In genomic region chr1:153671623-153672353, GRCh38 we compare ENCODE assay signal across 8 cellular contexts. TPM values are rescaled to one million over a fixed set of nuclear protein-coding genes. Genes with fewer than 3 reads are reported as not detected.
A peak's percentile ranks its signal among the peaks of the same experiment; 100 is the strongest.
DNase-seq lines count a peak whose midpoint lies in the region; ATAC-seq, FAIRE-seq and TF ChIP-seq lines count a peak whose summit lies in the region.
"Not testable (repeated sequence)": the region's sequence is repeated elsewhere in the genome, so short reads cannot be mapped to it uniquely, and the experiment has no call there.

No MANE protein-coding gene starts in this region.

- intact Hi-C loops in left cardiac atrium (cut with DNase I), result loop anchor here in 1 of 2 donors (10.0 kb wide), 1 partner anchor 313 kb away; the partner anchor contains the start of gene RAB13
- intact Hi-C loops in pancreas (cut with DNase I), result not testable (repeated sequence)

- ATAC-seq in HG02938 (IDR thresholded peaks at IDR 0.05; ENCODE audit: unreplicated experiment) (peak; percentile 6), left cardiac atrium (peak; percentile 45 to 67), pancreas (peak; percentile 6 to 26 (median 24))

- H3K4me3 ChIP-seq in GM12875 (ENCODE audit: low read depth, low read length), result peak overlapping the region; percentile 59
- peak overlapping the region; percentile 78 for H3K4me3 ChIP-seq in adipocyte (ENCODE audit: low read length)
- H3K4me3 ChIP-seq in pancreas, result peak overlapping the region; percentile 11 to 49 (median 38)

- peak overlapping the region; percentile 78 to 93 (median 88) for H3K27ac ChIP-seq in pancreas

- peaks cover 19% of the 10 kb centered on the region for H3K4me1 ChIP-seq in adipocyte (ENCODE audit: control insufficient read depth, insufficient read depth, low read length)
- peaks cover 10 to 20% (median 19%) of the 10 kb centered on the region in 3 donors for H3K4me1 ChIP-seq in pancreas

- not testable (repeated sequence) for H3K27me3 ChIP-seq in adipocyte (replicated peaks; ENCODE audit: control insufficient read depth, insufficient read depth, low read length); pancreas

- not testable (repeated sequence) for H3K9me3 ChIP-seq in adipocyte (ENCODE audit: control insufficient read depth, low read length); pancreas

- not testable (repeated sequence) for TF ChIP-seq CTCF in GM12875 (IDR thresholded peaks at IDR 0.05; ENCODE audit: borderline replicate concordance, insufficient read depth, low read depth, low read length); pancreas (IDR thresholded peaks at IDR 0.05)
- TF ChIP-seq CTCF in type B pancreatic cell (conservative IDR thresholded peaks at IDR 0.05), result peak; percentile 42

- H3K36me3 Mint-ChIP-seq in type B pancreatic cell, result peaks cover 14% of the 10 kb centered on the region

- not testable (repeated sequence) for H3K27me3 Mint-ChIP-seq in type B pancreatic cell

- H3K9me3 Mint-ChIP-seq in type B pancreatic cell, result not testable (repeated sequence)

- 5 to 8% methylated on average over 28 of the region's 28 CpGs for WGBS in pancreas, 2 donors

- peak overlapping the region; percentile 68 for H3K9ac ChIP-seq in adipocyte (ENCODE audit: low read length)

- H3K4me3 Mint-ChIP-seq in type B pancreatic cell, result not testable (repeated sequence)

- DNase-seq in NCI-H2107 treated with DMSO at 0.1 percent for 48 hours (lab: John Stamatoyannopoulos, UW; ENCODE audit: unreplicated experiment), result peak; percentile 87
- DNase-seq in T-helper 9 cell, result peak; percentile 16
- not testable (repeated sequence) for DNase-seq in adipocyte (ENCODE audit: low read depth); type B pancreatic cell (ENCODE audit: extremely low spot score, unreplicated experiment)
- DNase-seq in left cardiac atrium, result peak; percentile 45
- DNase-seq in pancreas, result peak in 2 of 6 donors; percentile 51 to 57

- not testable (repeated sequence) for H3K27ac Mint-ChIP-seq in type B pancreatic cell

- not testable (repeated sequence) for FAIRE-seq in pancreas (lab: Jason Lieb, UNC)

- peaks cover 24% of the 10 kb centered on the region for H3K4me1 Mint-ChIP-seq in type B pancreatic cell (ENCODE audit: unreplicated experiment)

- H3K36me3 ChIP-seq in adipocyte (ENCODE audit: control insufficient read depth, insufficient read depth, low read length, severe bottlenecking) (peaks cover 23% of the 10 kb centered on the region), pancreas (peaks cover 4 to 20% (median 17%) of the 10 kb centered on the region in 3 donors)

RNA-seq across cellular contexts. Expression of gene ILF2, which starts 1.0 kb away (rescaled TPM):
- 10 to 100 TPM; 63.7 to 91.7 TPM for total RNA-seq in left cardiac atrium
- total RNA-seq in pancreas, result 10 to 100 TPM; 30.5 to 63.2 (median 54.3) TPM
- 10 to 100 TPM; 25.7 to 61.3 TPM for polyA plus RNA-seq in pancreas
- 241 and 291 TPM in 2 replicates for total RNA-seq in type B pancreatic cell (ENCODE audit: low replicate concordance)

RNA-seq across cellular contexts. Expression of gene NPR1, which starts 6.7 kb away (rescaled TPM):
- total RNA-seq in left cardiac atrium, result 10 to 100 TPM; 28.5 to 39.0 TPM
- 1 to 10 TPM; 1.6 to 6.9 (median 3.6) TPM for total RNA-seq in pancreas
- polyA plus RNA-seq in pancreas, result 10 to 100 TPM; 10.2 to 11.8 TPM
- total RNA-seq in type B pancreatic cell (ENCODE audit: low replicate concordance), result 2.2 and 2.4 TPM in 2 replicates

RNA-seq across cellular contexts. Expression of gene SNAPIN, which starts 13.3 kb away (rescaled TPM):
- 10 to 100 TPM; 45.3 to 46.0 TPM for total RNA-seq in left cardiac atrium
- total RNA-seq in pancreas, result 10 to 100 TPM in 3 of 6 donors, 1 to 10 TPM in 3; 7.5 to 17.8 (median 10.2) TPM
- polyA plus RNA-seq in pancreas, result 10 to 100 TPM; 13.5 to 27.3 TPM
- 28.2 and 40.3 TPM in 2 replicates for total RNA-seq in type B pancreatic cell (ENCODE audit: low replicate concordance)

RNA-seq across cellular contexts. Expression of gene CHTOP, which starts 37.9 kb away (rescaled TPM):
- total RNA-seq in left cardiac atrium, result 10 to 100 TPM; 60.1 to 61.9 TPM
- total RNA-seq in pancreas, result 10 to 100 TPM; 27.9 to 49.2 (median 34.8) TPM
- 10 to 100 TPM; 54.9 to 87.4 TPM for polyA plus RNA-seq in pancreas
- 87.5 and 108 TPM in 2 replicates for total RNA-seq in type B pancreatic cell (ENCODE audit: low replicate concordance)

RNA-seq across cellular contexts. Expression of gene S100A1, which starts 43.6 kb away (rescaled TPM):
- total RNA-seq in left cardiac atrium (1,000 to 10,000 TPM; 1,254 to 1,508 TPM), pancreas (10 to 100 TPM in 1 of 6 donors, 1 to 10 TPM in 5; 1.9 to 14.0 (median 4.0) TPM), type B pancreatic cell (ENCODE audit: low replicate concordance) (0.97 TPM in 1 of 2 replicates, not detected in the other)
- polyA plus RNA-seq in pancreas, result 1 to 10 TPM; 2.5 to 7.9 TPM

Comparison
In these comparisons a context has a peak if more than half of its experiments do, and no peak if none do; other contexts are left out.
1. ATAC-seq: peak in every context shown above with its lines; median percentile 56 in left cardiac atrium; 24 in pancreas; 6 in HG02938.